Comparison of ENCODE assay signal across 1 cellular context in the genomic region with DNA sequence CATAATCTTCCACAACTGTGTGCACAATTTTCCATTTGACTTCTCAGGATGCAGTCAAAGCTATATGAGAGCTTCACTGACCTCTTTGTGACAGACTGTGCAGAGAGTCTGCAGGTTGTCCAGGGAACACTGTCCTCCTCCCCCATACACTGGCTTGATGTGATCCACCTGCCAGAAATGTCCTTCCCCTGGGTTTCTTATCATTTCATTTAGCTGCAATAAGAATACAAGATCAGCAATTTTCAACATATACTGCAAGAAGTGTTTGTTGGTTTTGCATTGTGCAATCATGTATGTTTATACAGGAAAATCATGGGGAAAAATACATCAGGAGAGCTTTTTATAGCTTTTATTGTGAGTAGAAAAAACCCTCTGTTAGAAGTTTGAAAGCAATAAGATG.
TF ChIP-seq lines count a peak whose summit lies in the region.

No MANE protein-coding gene starts in this region.

TF ChIP-seq in HepG2, 621 proteins besides CTCF, POLR2A, EP300 and RAD21 (continued from another document):
- TF ChIP-seq, protein P1, sequence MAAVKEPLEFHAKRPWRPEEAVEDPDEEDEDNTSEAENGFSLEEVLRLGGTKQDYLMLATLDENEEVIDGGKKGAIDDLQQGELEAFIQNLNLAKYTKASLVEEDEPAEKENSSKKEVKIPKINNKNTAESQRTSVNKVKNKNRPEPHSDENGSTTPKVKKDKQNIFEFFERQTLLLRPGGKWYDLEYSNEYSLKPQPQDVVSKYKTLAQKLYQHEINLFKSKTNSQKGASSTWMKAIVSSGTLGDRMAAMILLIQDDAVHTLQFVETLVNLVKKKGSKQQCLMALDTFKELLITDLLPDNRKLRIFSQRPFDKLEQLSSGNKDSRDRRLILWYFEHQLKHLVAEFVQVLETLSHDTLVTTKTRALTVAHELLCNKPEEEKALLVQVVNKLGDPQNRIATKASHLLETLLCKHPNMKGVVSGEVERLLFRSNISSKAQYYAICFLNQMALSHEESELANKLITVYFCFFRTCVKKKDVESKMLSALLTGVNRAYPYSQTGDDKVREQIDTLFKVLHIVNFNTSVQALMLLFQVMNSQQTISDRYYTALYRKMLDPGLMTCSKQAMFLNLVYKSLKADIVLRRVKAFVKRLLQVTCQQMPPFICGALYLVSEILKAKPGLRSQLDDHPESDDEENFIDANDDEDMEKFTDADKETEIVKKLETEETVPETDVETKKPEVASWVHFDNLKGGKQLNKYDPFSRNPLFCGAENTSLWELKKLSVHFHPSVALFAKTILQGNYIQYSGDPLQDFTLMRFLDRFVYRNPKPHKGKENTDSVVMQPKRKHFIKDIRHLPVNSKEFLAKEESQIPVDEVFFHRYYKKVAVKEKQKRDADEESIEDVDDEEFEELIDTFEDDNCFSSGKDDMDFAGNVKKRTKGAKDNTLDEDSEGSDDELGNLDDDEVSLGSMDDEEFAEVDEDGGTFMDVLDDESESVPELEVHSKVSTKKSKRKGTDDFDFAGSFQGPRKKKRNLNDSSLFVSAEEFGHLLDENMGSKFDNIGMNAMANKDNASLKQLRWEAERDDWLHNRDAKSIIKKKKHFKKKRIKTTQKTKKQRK (IDR thresholded peaks at IDR 0.05; ENCODE audit: low read length) = no peak
- peak; percentile 80 for TF ChIP-seq MAFF (IDR thresholded peaks at IDR 0.05; ENCODE audit: low read depth, low read length)
- TF ChIP-seq KDM4B (CRISPR knock-in tag; IDR thresholded peaks at IDR 0.05) = no peak
- TF ChIP-seq MIXL1 (CRISPR knock-in tag; IDR thresholded peaks at IDR 0.05) = no peak
- TF ChIP-seq, protein P2, sequence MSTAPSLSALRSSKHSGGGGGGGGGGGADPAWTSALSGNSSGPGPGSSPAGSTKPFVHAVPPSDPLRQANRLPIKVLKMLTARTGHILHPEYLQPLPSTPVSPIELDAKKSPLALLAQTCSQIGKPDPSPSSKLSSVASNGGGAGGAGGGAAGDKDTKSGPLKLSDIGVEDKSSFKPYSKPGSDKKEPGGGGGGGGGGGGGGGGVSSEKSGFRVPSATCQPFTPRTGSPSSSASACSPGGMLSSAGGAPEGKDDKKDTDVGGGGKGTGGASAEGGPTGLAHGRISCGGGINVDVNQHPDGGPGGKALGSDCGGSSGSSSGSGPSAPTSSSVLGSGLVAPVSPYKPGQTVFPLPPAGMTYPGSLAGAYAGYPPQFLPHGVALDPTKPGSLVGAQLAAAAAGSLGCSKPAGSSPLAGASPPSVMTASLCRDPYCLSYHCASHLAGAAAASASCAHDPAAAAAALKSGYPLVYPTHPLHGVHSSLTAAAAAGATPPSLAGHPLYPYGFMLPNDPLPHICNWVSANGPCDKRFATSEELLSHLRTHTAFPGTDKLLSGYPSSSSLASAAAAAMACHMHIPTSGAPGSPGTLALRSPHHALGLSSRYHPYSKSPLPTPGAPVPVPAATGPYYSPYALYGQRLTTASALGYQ (CRISPR knock-in tag; IDR thresholded peaks at IDR 0.05) = no peak
- TF ChIP-seq, protein P3, sequence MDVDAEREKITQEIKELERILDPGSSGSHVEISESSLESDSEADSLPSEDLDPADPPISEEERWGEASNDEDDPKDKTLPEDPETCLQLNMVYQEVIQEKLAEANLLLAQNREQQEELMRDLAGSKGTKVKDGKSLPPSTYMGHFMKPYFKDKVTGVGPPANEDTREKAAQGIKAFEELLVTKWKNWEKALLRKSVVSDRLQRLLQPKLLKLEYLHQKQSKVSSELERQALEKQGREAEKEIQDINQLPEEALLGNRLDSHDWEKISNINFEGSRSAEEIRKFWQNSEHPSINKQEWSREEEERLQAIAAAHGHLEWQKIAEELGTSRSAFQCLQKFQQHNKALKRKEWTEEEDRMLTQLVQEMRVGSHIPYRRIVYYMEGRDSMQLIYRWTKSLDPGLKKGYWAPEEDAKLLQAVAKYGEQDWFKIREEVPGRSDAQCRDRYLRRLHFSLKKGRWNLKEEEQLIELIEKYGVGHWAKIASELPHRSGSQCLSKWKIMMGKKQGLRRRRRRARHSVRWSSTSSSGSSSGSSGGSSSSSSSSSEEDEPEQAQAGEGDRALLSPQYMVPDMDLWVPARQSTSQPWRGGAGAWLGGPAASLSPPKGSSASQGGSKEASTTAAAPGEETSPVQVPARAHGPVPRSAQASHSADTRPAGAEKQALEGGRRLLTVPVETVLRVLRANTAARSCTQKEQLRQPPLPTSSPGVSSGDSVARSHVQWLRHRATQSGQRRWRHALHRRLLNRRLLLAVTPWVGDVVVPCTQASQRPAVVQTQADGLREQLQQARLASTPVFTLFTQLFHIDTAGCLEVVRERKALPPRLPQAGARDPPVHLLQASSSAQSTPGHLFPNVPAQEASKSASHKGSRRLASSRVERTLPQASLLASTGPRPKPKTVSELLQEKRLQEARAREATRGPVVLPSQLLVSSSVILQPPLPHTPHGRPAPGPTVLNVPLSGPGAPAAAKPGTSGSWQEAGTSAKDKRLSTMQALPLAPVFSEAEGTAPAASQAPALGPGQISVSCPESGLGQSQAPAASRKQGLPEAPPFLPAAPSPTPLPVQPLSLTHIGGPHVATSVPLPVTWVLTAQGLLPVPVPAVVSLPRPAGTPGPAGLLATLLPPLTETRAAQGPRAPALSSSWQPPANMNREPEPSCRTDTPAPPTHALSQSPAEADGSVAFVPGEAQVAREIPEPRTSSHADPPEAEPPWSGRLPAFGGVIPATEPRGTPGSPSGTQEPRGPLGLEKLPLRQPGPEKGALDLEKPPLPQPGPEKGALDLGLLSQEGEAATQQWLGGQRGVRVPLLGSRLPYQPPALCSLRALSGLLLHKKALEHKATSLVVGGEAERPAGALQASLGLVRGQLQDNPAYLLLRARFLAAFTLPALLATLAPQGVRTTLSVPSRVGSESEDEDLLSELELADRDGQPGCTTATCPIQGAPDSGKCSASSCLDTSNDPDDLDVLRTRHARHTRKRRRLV (CRISPR knock-in tag; IDR thresholded peaks at IDR 0.05) = no peak
- TF ChIP-seq NFATC3 (CRISPR knock-in tag; IDR thresholded peaks at IDR 0.05) = no peak
- no peak for TF ChIP-seq ZNF83 (CRISPR knock-in tag; IDR thresholded peaks at IDR 0.05; ENCODE audit: borderline replicate concordance)
- TF ChIP-seq CEBPB (IDR thresholded peaks at IDR 0.05; ENCODE audit: borderline replicate concordance, low read depth, low read length) = peak; percentile 91
- TF ChIP-seq MAFK (conservative IDR thresholded peaks at IDR 0.05 in 1 of 2, IDR thresholded peaks at IDR 0.05 in 1 of 2; ENCODE audit: low read length in 2 of 2) = peak; percentile 86
- TF ChIP-seq MAZ (IDR thresholded peaks at IDR 0.05; ENCODE audit: borderline replicate concordance, low read depth, low read length) = no peak
- TF ChIP-seq MAZ (CRISPR knock-in tag; IDR thresholded peaks at IDR 0.05; ENCODE audit: low read depth) = no peak
- TF ChIP-seq MZF1 (CRISPR knock-in tag; IDR thresholded peaks at IDR 0.05; ENCODE audit: borderline replicate concordance) = no peak
- no peak for TF ChIP-seq ZSCAN30 (CRISPR knock-in tag; IDR thresholded peaks at IDR 0.05)
